In genomic region chr11:78821371-78822306, GRCh38 we compare ENCODE assay signal across 14 cellular contexts.
"Had no signal": no experiment of that assay in that cellular context is flagged by ENCODE, and none has a peak within 500 bp of the region (broad histone marks: within the 10 kb centered on the region; RNA-seq: fewer than 3 reads in every experiment).

No MANE protein-coding gene starts in this region.

- ATAC-seq: activated CD8-positive, alpha-beta T cell treated with anti-CD3 and anti-CD28 coated beads, Interleukin-2, amount 10 ng/mL, durations not matched to agents 7 days and 5 days; activated naive CD4-positive, alpha-beta T cell treated with anti-CD3 and anti-CD28 coated beads, Interleukin-2, amount 50 U/mL, for 72 hours; effector memory CD8-positive, alpha-beta T cell; heart left ventricle; left cardiac atrium; psoas muscle; right lobe of liver had no signal

- DNase-seq: activated B cell treated with CpG ODN at 0.5 μM for 24 hours; activated CD4-positive, alpha-beta T cell treated with anti-CD3 and anti-CD28 coated beads for 48 hours; activated CD8-positive, alpha-beta memory T cell treated with anti-CD3 and anti-CD28 coated beads, Interleukin-2, amount 50 U/mL, for 4 hours; activated CD8-positive, alpha-beta T cell treated with anti-CD3 and anti-CD28 coated beads, Interleukin-2, amount 10 ng/mL, durations not matched to agents 7 days and 5 days; activated gamma-delta T cell; activated T-cell treated with anti-CD3 and anti-CD28 coated beads, Interleukin-2, amount 50 U/mL, for 48 hours; amniotic stem cell; effector memory CD8-positive, alpha-beta T cell; heart left ventricle; left cardiac atrium; psoas muscle; right lobe of liver had no signal

- H3K27ac ChIP-seq: heart left ventricle, psoas muscle, right lobe of liver, suprapubic skin had no signal
